ENCODE assay signal across 11 cellular contexts in the genomic region with DNA sequence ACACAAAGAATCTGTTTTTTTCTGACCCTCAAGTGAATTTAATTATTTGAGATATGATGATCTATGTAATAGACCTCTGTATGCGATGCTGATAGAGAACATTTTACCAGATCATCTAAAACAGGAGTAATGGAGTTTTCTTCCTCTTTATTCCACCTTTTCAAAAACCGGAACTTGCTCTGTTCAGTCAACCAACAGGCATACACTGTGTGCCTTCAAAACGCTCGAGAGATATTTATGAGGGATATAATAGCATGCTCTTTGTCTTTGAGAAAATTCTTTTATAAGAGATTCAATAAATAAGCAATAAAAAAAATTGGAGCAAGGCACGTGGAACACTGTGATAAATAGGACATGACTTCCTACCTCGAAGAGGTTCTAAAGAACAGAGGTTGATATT. TPM values are rescaled to one million over a fixed set of nuclear protein-coding genes. Genes with fewer than 3 reads are reported as not detected.
DNase-seq lines count a peak whose midpoint lies in the region; ATAC-seq and TF ChIP-seq lines count a peak whose summit lies in the region.
"Had no signal": no experiment of that assay in that cellular context is flagged by ENCODE, and none has a peak within 500 bp of the region (broad histone marks: within the 10 kb centered on the region; RNA-seq: fewer than 3 reads in every experiment).

No MANE protein-coding gene starts in this region.

- no peak overlapping the region for H3K27ac Mint-ChIP-seq in activated naive CD8-positive, alpha-beta T cell treated with anti-CD3 and anti-CD28 coated beads, Interleukin-2, amount 10 ng/mL, durations not matched to agents 7 days and 5 days
- H3K27ac Mint-ChIP-seq in Caco-2 (ENCODE audit: unreplicated experiment): no peak overlapping the region
- no peak overlapping the region for H3K27ac Mint-ChIP-seq in CD8-positive, alpha-beta memory T cell
- H3K27ac Mint-ChIP-seq: mesothelial cell of epicardium had no signal

- H3K36me3 Mint-ChIP-seq in activated naive CD8-positive, alpha-beta T cell treated with anti-CD3 and anti-CD28 coated beads, Interleukin-2, amount 10 ng/mL, durations not matched to agents 7 days and 5 days: no peaks in the 10 kb centered on the region
- H3K36me3 Mint-ChIP-seq in Caco-2 (ENCODE audit: insufficient read depth, unreplicated experiment): no peaks in the 10 kb centered on the region
- no peaks in the 10 kb centered on the region for H3K36me3 Mint-ChIP-seq in CD8-positive, alpha-beta memory T cell

- no peaks in the 10 kb centered on the region for H3K27me3 Mint-ChIP-seq in activated naive CD8-positive, alpha-beta T cell treated with anti-CD3 and anti-CD28 coated beads, Interleukin-2, amount 10 ng/mL, durations not matched to agents 7 days and 5 days
- H3K27me3 Mint-ChIP-seq in Caco-2 (ENCODE audit: insufficient read depth, unreplicated experiment): no peaks in the 10 kb centered on the region
- H3K27me3 Mint-ChIP-seq in CD8-positive, alpha-beta memory T cell: peaks cover 0 to 5% of the 10 kb centered on the region in 2 donors

- H3K4me1 ChIP-seq in ACC112 (ENCODE audit: control insufficient read depth, insufficient read depth, low read length, unreplicated experiment) (peaks cover 7% of the 10 kb centered on the region), Karpas-422 (ENCODE audit: low read length) (peaks cover 16% of the 10 kb centered on the region), muscle layer of duodenum (ENCODE audit: control insufficient read depth in 1 of 2, insufficient read depth in 2 of 2, low read length in 2 of 2) (no peaks in the 10 kb centered on the region), Caco-2 (no peaks in the 10 kb centered on the region)
- H3K4me1 ChIP-seq in CD8-positive, alpha-beta memory T cell (ENCODE audit: insufficient read depth, low read length): no peaks in the 10 kb centered on the region

- ATAC-seq in activated naive CD8-positive, alpha-beta T cell treated with anti-CD3 and anti-CD28 coated beads, Interleukin-2, amount 10 ng/mL, durations not matched to agents 7 days and 5 days (ENCODE audit: low read depth): no peak
- no peak for ATAC-seq in HG03280 (IDR thresholded peaks at IDR 0.05; ENCODE audit: unreplicated experiment)

- no peaks in the 10 kb centered on the region for H3K36me3 ChIP-seq in ACC112 (ENCODE audit: insufficient read depth, low read length)
- no peaks in the 10 kb centered on the region for H3K36me3 ChIP-seq in Karpas-422 (ENCODE audit: insufficient read depth, low read length)
- H3K36me3 ChIP-seq in muscle layer of duodenum (ENCODE audit: control insufficient read depth in 1 of 2, insufficient read depth in 2 of 2, low read length in 2 of 2): no peaks in the 10 kb centered on the region
- H3K36me3 ChIP-seq in Caco-2 (ENCODE audit: control insufficient read depth, insufficient read depth, low read length): no peaks in the 10 kb centered on the region
- no peaks in the 10 kb centered on the region for H3K36me3 ChIP-seq in CD8-positive, alpha-beta memory T cell (ENCODE audit: insufficient read depth, low read length)

- no TSS peak for BruUV-seq in Caco-2 (replicated peaks; lab: Mats Ljungman, UMichigan)

- H2AFZ ChIP-seq in ACC112 (ENCODE audit: low read length, unreplicated experiment) (peak overlapping the region; percentile 65), Karpas-422 (ENCODE audit: low read length) (no peak overlapping the region)

- no peaks in the 10 kb centered on the region for H3K9me3 ChIP-seq in Karpas-422 (ENCODE audit: low read length)
- no peaks in the 10 kb centered on the region for H3K9me3 ChIP-seq in muscle layer of duodenum (ENCODE audit: control insufficient read depth in 1 of 2, low read length in 2 of 2)
- no peaks in the 10 kb centered on the region for H3K9me3 ChIP-seq in Caco-2
- H3K9me3 ChIP-seq in CD8-positive, alpha-beta memory T cell (ENCODE audit: low read length): no peaks in the 10 kb centered on the region

- no peak overlapping the region for H3K27ac ChIP-seq in ACC112 (ENCODE audit: low read depth, low read length)
- H3K27ac ChIP-seq in Karpas-422 (ENCODE audit: low read length): no peak overlapping the region
- H3K27ac ChIP-seq in muscle layer of duodenum (ENCODE audit: low read length): peak overlapping the region; percentile 40
- no peak overlapping the region for H3K27ac ChIP-seq in CD8-positive, alpha-beta memory T cell (ENCODE audit: low read depth, low read length)

- no peak overlapping the region for H3K9ac ChIP-seq in Karpas-422 (ENCODE audit: low read length)

- H3K79me2 ChIP-seq in ACC112 (ENCODE audit: control insufficient read depth, insufficient read depth, low read length, unreplicated experiment): no peaks in the 10 kb centered on the region
- no peaks in the 10 kb centered on the region for H3K79me2 ChIP-seq in Karpas-422 (ENCODE audit: low read length)

- CTCF ChIA-PET in Caco-2 (lab: Charles Lee): no interaction called here
- CTCF ChIA-PET in CD8-positive, alpha-beta memory T cell (lab: Charles Lee): no interaction called here

- H3K27me3 ChIP-seq in ACC112 (ENCODE audit: insufficient read depth, low read length): no peaks in the 10 kb centered on the region
- H3K27me3 ChIP-seq in Karpas-422 (ENCODE audit: low read length): no peaks in the 10 kb centered on the region
- no peaks in the 10 kb centered on the region for H3K27me3 ChIP-seq in muscle layer of duodenum (ENCODE audit: low read depth, low read length)
- no peaks in the 10 kb centered on the region for H3K27me3 ChIP-seq in Caco-2 (replicated peaks; ENCODE audit: control insufficient read depth, insufficient read depth, low read length)
- no peaks in the 10 kb centered on the region for H3K27me3 ChIP-seq in CD8-positive, alpha-beta memory T cell (ENCODE audit: insufficient read depth, low read length, poor library complexity, severe bottlenecking)

- H3K4me2 ChIP-seq in Karpas-422 (ENCODE audit: low read depth, low read length, poor library complexity, severe bottlenecking): peak overlapping the region; percentile 46

- TF ChIP-seq CTCF in Caco-2 (IDR thresholded peaks at IDR 0.05; ENCODE audit: insufficient read depth in 1 of 2, low read depth in 1 of 2, low read length in 1 of 2, severe bottlenecking in 1 of 2, unreplicated experiment in 1 of 2): no peak

- intact Hi-C loops in Caco-2 (cut with micrococcal nuclease; ENCODE audit: unreplicated experiment): loop anchor here (10.0 kb wide), 1 partner anchor 114 kb away; a partner anchor contains a TSS

- H4K20me1 ChIP-seq in Karpas-422 (ENCODE audit: insufficient read depth, low read depth, low read length): no peaks in the 10 kb centered on the region

- DNase-seq in Karpas-422 (peak; percentile 43), Caco-2 (no peak), NCI-H2107 (lab: John Stamatoyannopoulos, UW) (no peak)
- DNase-seq in activated naive CD8-positive, alpha-beta T cell treated with anti-CD3 and anti-CD28 coated beads, Interleukin-2, amount 10 ng/mL, durations not matched to agents 7 days and 5 days: no peak
- no peak for DNase-seq in CD8-positive, alpha-beta memory T cell
- DNase-seq: activated T-cell treated with anti-CD3 and anti-CD28 coated beads for 4 hours had no signal

- H3K4me3 Mint-ChIP-seq in activated naive CD8-positive, alpha-beta T cell treated with anti-CD3 and anti-CD28 coated beads, Interleukin-2, amount 10 ng/mL, durations not matched to agents 7 days and 5 days: peak overlapping the region; percentile 33
- H3K4me3 Mint-ChIP-seq in Caco-2 (ENCODE audit: unreplicated experiment): no peak overlapping the region
- no peak overlapping the region for H3K4me3 Mint-ChIP-seq in CD8-positive, alpha-beta memory T cell
- H3K4me3 Mint-ChIP-seq: mesothelial cell of epicardium had no signal

- peaks cover 9% of the 10 kb centered on the region for H3K4me1 Mint-ChIP-seq in activated naive CD8-positive, alpha-beta T cell treated with anti-CD3 and anti-CD28 coated beads, Interleukin-2, amount 10 ng/mL, durations not matched to agents 7 days and 5 days
- H3K4me1 Mint-ChIP-seq in Caco-2 (ENCODE audit: low read depth, unreplicated experiment): peaks cover 8% of the 10 kb centered on the region
- peaks cover 3 to 10% (median 9%) of the 10 kb centered on the region in 3 donors for H3K4me1 Mint-ChIP-seq in CD8-positive, alpha-beta memory T cell

- POLR2A ChIA-PET in activated naive CD8-positive, alpha-beta T cell treated with anti-CD3 and anti-CD28 coated beads, Interleukin-2, amount 10 ng/mL, durations not matched to agents 7 days and 5 days (lab: Charles Lee): no interaction called here
- POLR2A ChIA-PET in Caco-2 (lab: Charles Lee): no interaction called here
- POLR2A ChIA-PET in CD8-positive, alpha-beta memory T cell (lab: Charles Lee): no interaction called here

- no peaks in the 10 kb centered on the region for H3K9me3 Mint-ChIP-seq in activated naive CD8-positive, alpha-beta T cell treated with anti-CD3 and anti-CD28 coated beads, Interleukin-2, amount 10 ng/mL, durations not matched to agents 7 days and 5 days
- no peaks in the 10 kb centered on the region for H3K9me3 Mint-ChIP-seq in Caco-2 (ENCODE audit: unreplicated experiment)
- H3K9me3 Mint-ChIP-seq in CD8-positive, alpha-beta memory T cell: no peaks in the 10 kb centered on the region

- H3K4me3 ChIP-seq in ACC112 (ENCODE audit: low read depth, low read length): peak overlapping the region; percentile 67; the same call in 1 of the 2 replicates
- H3K4me3 ChIP-seq in Karpas-422 (ENCODE audit: low read length): no peak overlapping the region
- no peak overlapping the region for H3K4me3 ChIP-seq in muscle layer of duodenum (ENCODE audit: low read depth in 1 of 2, low read length in 2 of 2)
- no peak overlapping the region for H3K4me3 ChIP-seq in Caco-2 (ENCODE audit: low read depth, low read length)
- H3K4me3 ChIP-seq in CD8-positive, alpha-beta memory T cell (ENCODE audit: low read length): no peak overlapping the region

- H3K9me2 ChIP-seq in Karpas-422 (replicated peaks; ENCODE audit: insufficient read depth, low read length): no peaks in the 10 kb centered on the region

RNA-seq across cellular contexts. Expression of a gene that starts 2.0 kb away (rescaled TPM):
- not detected in 2 replicates for total RNA-seq in Karpas-422 (2014; rRNA removed; shearing (Covaris generic); ENCODE audit: low replicate concordance)
- total RNA-seq in activated naive CD8-positive, alpha-beta T cell treated with anti-CD3 and anti-CD28 coated beads, Interleukin-2, amount 10 ng/mL, durations not matched to agents 7 days and 5 days: not detected
- total RNA-seq in Caco-2 (2022): not detected in 2 replicates
- total RNA-seq in CD8-positive, alpha-beta memory T cell: not detected
- not detected for polyA plus RNA-seq in CD8-positive, alpha-beta memory T cell
- total RNA-seq: mesothelial cell of epicardium; T-helper 1 cell treated with Interleukin-12 subunit alpha and Interleukin-12 subunit beta and Interleukin-4 antibody, amounts not matched to agents 30 ng/mL and 1 ng/mL, for 36 hours had no signal
